ENCODE assay signal across 8 cellular contexts in the genomic region with DNA sequence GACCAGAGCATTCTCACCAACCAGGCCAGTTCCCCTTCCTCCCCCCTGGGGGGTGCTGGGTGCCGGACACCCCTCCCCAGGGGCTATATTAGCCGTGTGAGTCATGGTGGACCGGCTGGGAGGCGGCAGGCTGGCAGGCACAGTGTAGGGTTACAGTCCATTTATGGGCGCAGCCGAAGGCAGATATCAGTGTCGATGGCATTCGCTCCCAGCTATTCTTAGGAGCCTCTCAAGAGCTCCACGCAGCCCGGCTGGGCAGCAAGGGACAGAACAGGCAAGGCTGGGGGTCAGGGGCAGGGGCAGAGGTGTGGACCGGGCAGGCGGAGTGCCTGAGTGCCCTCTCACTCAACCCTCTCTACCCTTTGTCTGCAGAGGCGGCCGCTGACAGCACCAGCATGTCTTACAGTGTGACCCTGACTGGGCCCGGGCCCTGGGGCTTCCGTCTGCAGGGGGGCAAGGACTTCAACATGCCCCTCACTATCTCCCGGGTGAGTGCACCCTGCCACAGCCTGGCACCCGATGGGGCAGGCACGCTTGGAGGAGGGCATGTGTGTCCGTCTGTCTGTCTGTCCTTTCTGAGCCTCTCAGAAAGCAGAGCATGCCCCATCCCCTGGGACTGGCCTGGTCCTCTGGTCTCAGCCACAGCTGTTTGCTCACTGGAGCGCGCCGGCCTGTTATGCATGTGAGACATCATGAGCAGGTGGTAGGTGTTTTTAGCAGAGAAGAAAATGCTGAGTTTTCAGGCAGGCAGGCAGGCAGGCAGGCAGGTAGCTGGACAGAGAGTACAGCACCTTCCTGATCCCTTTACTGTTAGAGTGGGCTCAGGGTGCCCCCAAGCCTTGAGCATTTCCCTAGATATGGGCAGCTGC. TPM values are rescaled to one million over a fixed set of nuclear protein-coding genes. Genes with fewer than 3 reads are reported as not detected.
DNase-seq lines count a peak whose midpoint lies in the region; ATAC-seq and FAIRE-seq lines count a peak whose summit lies in the region.

A gene with protein sequence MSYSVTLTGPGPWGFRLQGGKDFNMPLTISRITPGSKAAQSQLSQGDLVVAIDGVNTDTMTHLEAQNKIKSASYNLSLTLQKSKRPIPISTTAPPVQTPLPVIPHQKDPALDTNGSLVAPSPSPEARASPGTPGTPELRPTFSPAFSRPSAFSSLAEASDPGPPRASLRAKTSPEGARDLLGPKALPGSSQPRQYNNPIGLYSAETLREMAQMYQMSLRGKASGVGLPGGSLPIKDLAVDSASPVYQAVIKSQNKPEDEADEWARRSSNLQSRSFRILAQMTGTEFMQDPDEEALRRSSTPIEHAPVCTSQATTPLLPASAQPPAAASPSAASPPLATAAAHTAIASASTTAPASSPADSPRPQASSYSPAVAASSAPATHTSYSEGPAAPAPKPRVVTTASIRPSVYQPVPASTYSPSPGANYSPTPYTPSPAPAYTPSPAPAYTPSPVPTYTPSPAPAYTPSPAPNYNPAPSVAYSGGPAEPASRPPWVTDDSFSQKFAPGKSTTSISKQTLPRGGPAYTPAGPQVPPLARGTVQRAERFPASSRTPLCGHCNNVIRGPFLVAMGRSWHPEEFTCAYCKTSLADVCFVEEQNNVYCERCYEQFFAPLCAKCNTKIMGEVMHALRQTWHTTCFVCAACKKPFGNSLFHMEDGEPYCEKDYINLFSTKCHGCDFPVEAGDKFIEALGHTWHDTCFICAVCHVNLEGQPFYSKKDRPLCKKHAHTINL (plus strand): TSS at position 215 of the 869 bp plus-strand sequence. CDS start 181 bp downstream, at position 396.

- no peaks in the 10 kb centered on the region for H3K9me3 ChIP-seq in GM23248 (ENCODE audit: low read depth)

- no peaks in the 10 kb centered on the region for H3K27me3 ChIP-seq in GM23248 (replicated peaks; ENCODE audit: insufficient read depth)

- H4K20me1 ChIP-seq in GM23248 (ENCODE audit: insufficient read depth), result no peaks in the 10 kb centered on the region

- H3K9ac ChIP-seq in GM23248, result no peak within 1 kb of the TSS

- ATAC-seq in HG02938 (IDR thresholded peaks at IDR 0.05; ENCODE audit: unreplicated experiment), result peak; percentile 59

- no peak within 1 kb of the TSS for H3K27ac ChIP-seq in GM23248

- no peaks in the 10 kb centered on the region for H3K79me2 ChIP-seq in GM23248 (ENCODE audit: insufficient read depth)

- in situ Hi-C loops in G401 (cut with HindIII; ENCODE audit: low sequenced_read_pairs) (no loop called here), GM23248 (cut with MboI) (no loop called here)

- no peaks in the 10 kb centered on the region for H3K9me2 ChIP-seq in GM23248 (ENCODE audit: insufficient read depth)

- H3K36me3 ChIP-seq in GM23248 (ENCODE audit: low read depth), result no peaks in the 10 kb centered on the region

- H3K4me3 ChIP-seq in GM23248, result no peak within 1 kb of the TSS

- H3K4me2 ChIP-seq in GM23248 (ENCODE audit: unreplicated experiment), result no peak within 1 kb of the TSS

- intact Hi-C loops in activated T-helper 1 cell treated with anti-CD3 and anti-CD28 coated beads, Interleukin-12 subunit alpha, Interleukin-12 subunit beta, Interleukin-2, Interleukin-4 antibody, amounts not matched to agents 30 ng/mL and 10 ng/mL and 1 ng/mL, durations not matched to agents 14 hours and 24 hours and 36 hours (cut with micrococcal nuclease), result no loop called here
- intact Hi-C loops in activated CD4-positive, alpha-beta memory T cell treated with anti-CD3 and anti-CD28 coated beads for 36 hours (cut with micrococcal nuclease), result no loop called here

- FAIRE-seq in RCC 7860 (lab: Jason Lieb, UNC), result no peak

- no peak within 1 kb of the TSS for H3K4me3 Mint-ChIP-seq in activated T-helper 1 cell treated with anti-CD3 and anti-CD28 coated beads, Interleukin-12 subunit alpha, Interleukin-12 subunit beta, Interleukin-2, Interleukin-4 antibody, amounts not matched to agents 30 ng/mL and 10 ng/mL and 1 ng/mL, durations not matched to agents 14 hours and 24 hours and 36 hours
- H3K4me3 Mint-ChIP-seq in activated CD4-positive, alpha-beta memory T cell treated with anti-CD3 and anti-CD28 coated beads for 36 hours, result no peak within 1 kb of the TSS

- peak; percentile 51 for DNase-seq in EL
- peak; percentile 4 for DNase-seq in RCC 7860 (ENCODE audit: low spot score)
- peak; percentile 72 for DNase-seq in iPS-NIHi11 (ENCODE audit: low spot score)
- no peak for DNase-seq in activated T-helper 1 cell treated with anti-CD3 and anti-CD28 coated beads, Interleukin-12 subunit alpha, Interleukin-12 subunit beta, Interleukin-2, Interleukin-4 antibody, amounts not matched to agents 30 ng/mL and 10 ng/mL and 1 ng/mL, durations not matched to agents 14 hours and 24 hours and 36 hours (ENCODE audit: low spot score)
- no peak for DNase-seq in G401 (ENCODE audit: low spot score)
- DNase-seq in GM23248, result no peak
- DNase-seq in activated CD4-positive, alpha-beta memory T cell treated with anti-CD3 and anti-CD28 coated beads for 36 hours, result no peak

- no peak within 1 kb of the TSS for H2AFZ ChIP-seq in GM23248

- CTCF ChIA-PET in activated CD4-positive, alpha-beta memory T cell treated with anti-CD3 and anti-CD28 coated beads for 36 hours (lab: Charles Lee), result no interaction called here

- no peaks in the 10 kb centered on the region for H3K4me1 ChIP-seq in GM23248 (ENCODE audit: insufficient read depth)

- no peak within 1 kb of the TSS for H3K27ac Mint-ChIP-seq in activated T-helper 1 cell treated with anti-CD3 and anti-CD28 coated beads, Interleukin-12 subunit alpha, Interleukin-12 subunit beta, Interleukin-2, Interleukin-4 antibody, amounts not matched to agents 30 ng/mL and 10 ng/mL and 1 ng/mL, durations not matched to agents 14 hours and 24 hours and 36 hours
- no peak within 1 kb of the TSS for H3K27ac Mint-ChIP-seq in activated CD4-positive, alpha-beta memory T cell treated with anti-CD3 and anti-CD28 coated beads for 36 hours

- WGBS in GM23248 (ENCODE audit: low coverage in 1 of 2, low lambda C conversion rate in 2 of 2, missing lambda C conversion rate in 2 of 2), 2 experiments, result 77 to 79% methylated on average over 23 of the region's 23 CpGs

- peaks cover 3% of the 10 kb centered on the region for H3K27me3 Mint-ChIP-seq in activated T-helper 1 cell treated with anti-CD3 and anti-CD28 coated beads, Interleukin-12 subunit alpha, Interleukin-12 subunit beta, Interleukin-2, Interleukin-4 antibody, amounts not matched to agents 30 ng/mL and 10 ng/mL and 1 ng/mL, durations not matched to agents 14 hours and 24 hours and 36 hours (ENCODE audit: insufficient read depth)
- no peaks in the 10 kb centered on the region for H3K27me3 Mint-ChIP-seq in activated CD4-positive, alpha-beta memory T cell treated with anti-CD3 and anti-CD28 coated beads for 36 hours

- no peaks in the 10 kb centered on the region for H3K36me3 Mint-ChIP-seq in activated T-helper 1 cell treated with anti-CD3 and anti-CD28 coated beads, Interleukin-12 subunit alpha, Interleukin-12 subunit beta, Interleukin-2, Interleukin-4 antibody, amounts not matched to agents 30 ng/mL and 10 ng/mL and 1 ng/mL, durations not matched to agents 14 hours and 24 hours and 36 hours (ENCODE audit: low read depth)
- H3K36me3 Mint-ChIP-seq in activated CD4-positive, alpha-beta memory T cell treated with anti-CD3 and anti-CD28 coated beads for 36 hours, result no peaks in the 10 kb centered on the region

- POLR2A ChIA-PET in activated CD4-positive, alpha-beta memory T cell treated with anti-CD3 and anti-CD28 coated beads for 36 hours (lab: Charles Lee), result no interaction called here

- no peaks in the 10 kb centered on the region for H3K4me1 Mint-ChIP-seq in activated T-helper 1 cell treated with anti-CD3 and anti-CD28 coated beads, Interleukin-12 subunit alpha, Interleukin-12 subunit beta, Interleukin-2, Interleukin-4 antibody, amounts not matched to agents 30 ng/mL and 10 ng/mL and 1 ng/mL, durations not matched to agents 14 hours and 24 hours and 36 hours (ENCODE audit: low read depth)
- H3K4me1 Mint-ChIP-seq in activated CD4-positive, alpha-beta memory T cell treated with anti-CD3 and anti-CD28 coated beads for 36 hours (ENCODE audit: low read depth), result no peaks in the 10 kb centered on the region

- no peaks in the 10 kb centered on the region for H3K9me3 Mint-ChIP-seq in activated T-helper 1 cell treated with anti-CD3 and anti-CD28 coated beads, Interleukin-12 subunit alpha, Interleukin-12 subunit beta, Interleukin-2, Interleukin-4 antibody, amounts not matched to agents 30 ng/mL and 10 ng/mL and 1 ng/mL, durations not matched to agents 14 hours and 24 hours and 36 hours
- no peaks in the 10 kb centered on the region for H3K9me3 Mint-ChIP-seq in activated CD4-positive, alpha-beta memory T cell treated with anti-CD3 and anti-CD28 coated beads for 36 hours

- no peaks in the 10 kb centered on the region for H3F3A ChIP-seq in GM23248 (ENCODE audit: insufficient read depth)

RNA-seq across cellular contexts. Expression of the gene that starts here (rescaled TPM):
- 0.10 TPM in 1 of 2 replicates, not detected in the other for total RNA-seq in activated T-helper 1 cell treated with anti-CD3 and anti-CD28 coated beads, Interleukin-12 subunit alpha, Interleukin-12 subunit beta, Interleukin-2, Interleukin-4 antibody, amounts not matched to agents 30 ng/mL and 10 ng/mL and 1 ng/mL, durations not matched to agents 14 hours and 24 hours and 36 hours
- total RNA-seq in G401 (2014; rRNA removed; shearing (Covaris generic)), result 0.37 and 0.78 TPM in 2 replicates
- under 0.01 and 0.11 TPM in 2 replicates for total RNA-seq in GM23248 (2014; rRNA removed; shearing (Covaris generic))
- 0.05 and 0.08 TPM in 2 replicates for polyA plus RNA-seq in GM23248 (2016; fragmentation: Nextera tagmentation; extraction: Ambion mirVana)
- under 1 TPM; 0.12 to 0.43 TPM for total RNA-seq in activated CD4-positive, alpha-beta memory T cell treated with anti-CD3 and anti-CD28 coated beads for 36 hours

Comparison
In these comparisons a context has a peak if more than half of its experiments do, and no peak if none do; other contexts are left out.
1. DNase-seq: peak in EL (single experiment), RCC 7860 (single experiment) and iPS-NIHi11 (single experiment); none in activated T-helper 1 cell treated with anti-CD3 and anti-CD28 coated beads, Interleukin-12 subunit alpha, Interleukin-12 subunit beta, Interleukin-2, Interleukin-4 antibody, amounts not matched to agents 30 ng/mL and 10 ng/mL and 1 ng/mL, durations not matched to agents 14 hours and 24 hours and 36 hours (single experiment), G401 (single experiment), GM23248 (single experiment) and activated CD4-positive, alpha-beta memory T cell treated with anti-CD3 and anti-CD28 coated beads for 36 hours (single experiment).